ENCODE assay signal across 1 cellular context in genomic region chr5:131170540-131171275, GRCh38.
TF ChIP-seq lines count a peak whose summit lies in the region.

LYRM7 (plus strand) TSS chr5:131170944; CDS start chr5:131171021, 77 bp downstream.

TF ChIP-seq in HepG2, 621 proteins besides CTCF, POLR2A, EP300 and RAD21 (continued from another document and continues in another):
- TF ChIP-seq ZBTB25 (CRISPR knock-in tag; IDR thresholded peaks at IDR 0.05) (no peak), KDM3A (CRISPR knock-in tag; IDR thresholded peaks at IDR 0.05; ENCODE audit: low read depth) (no peak), CREB1 (IDR thresholded peaks at IDR 0.05) (peak; percentile 88), CREB1 (CRISPR knock-in tag; IDR thresholded peaks at IDR 0.05) (peak; percentile 95), TEAD3 (CRISPR knock-in tag; optimal IDR thresholded peaks at IDR 0.05; ENCODE audit: borderline replicate concordance) (peak; percentile 19), RELA (CRISPR knock-in tag; IDR thresholded peaks at IDR 0.05) (no peak), CEBPB (IDR thresholded peaks at IDR 0.05; ENCODE audit: borderline replicate concordance, low read depth, low read length) (no peak; the same call in 1 of the 2 replicates), RCOR2 (CRISPR knock-in tag; IDR thresholded peaks at IDR 0.05) (no peak), AFF4 (CRISPR knock-in tag; IDR thresholded peaks at IDR 0.05) (no peak), ZNF343 (CRISPR knock-in tag; IDR thresholded peaks at IDR 0.05) (0 out of 2 replicates have a peak, but pooled peaks have one; percentile 15), ZNF75D (CRISPR knock-in tag; IDR thresholded peaks at IDR 0.05; ENCODE audit: borderline replicate concordance) (no peak), IRF2 (CRISPR knock-in tag; IDR thresholded peaks at IDR 0.05) (peak; percentile 83), ZNF746 (CRISPR knock-in tag; IDR thresholded peaks at IDR 0.05) (no peak), SP4 (CRISPR knock-in tag; IDR thresholded peaks at IDR 0.05) (peak; percentile 88), RAD51 (IDR thresholded peaks at IDR 0.05; ENCODE audit: borderline replicate concordance) (no peak), ATM (IDR thresholded peaks at IDR 0.05; ENCODE audit: borderline replicate concordance) (no peak), AGO2 (optimal IDR thresholded peaks at IDR 0.05; ENCODE audit: low read depth, low read length) (no peak), FOXJ3 (CRISPR knock-in tag; IDR thresholded peaks at IDR 0.05; ENCODE audit: borderline replicate concordance) (no peak), ZHX2 (IDR thresholded peaks at IDR 0.05; ENCODE audit: low read depth) (peak; percentile 66; the same call in 1 of the 2 replicates), ZHX2 (CRISPR knock-in tag; IDR thresholded peaks at IDR 0.05; ENCODE audit: borderline replicate concordance) (no peak), RFXAP (CRISPR knock-in tag; IDR thresholded peaks at IDR 0.05; ENCODE audit: borderline replicate concordance) (peak; percentile 64; the same call in 1 of the 2 replicates), NCOA1 (CRISPR knock-in tag; IDR thresholded peaks at IDR 0.05) (no peak), ZFX (CRISPR knock-in tag; IDR thresholded peaks at IDR 0.05; ENCODE audit: low read depth) (peak; percentile 40; the same call in 1 of the 2 replicates), MBNL3 (CRISPR knock-in tag; conservative IDR thresholded peaks at IDR 0.05) (no peak), ZNF30 (CRISPR knock-in tag; IDR thresholded peaks at IDR 0.05) (no peak), JUND (CRISPR knock-in tag; IDR thresholded peaks at IDR 0.05) (no peak)
- TF ChIP-seq, protein P1, sequence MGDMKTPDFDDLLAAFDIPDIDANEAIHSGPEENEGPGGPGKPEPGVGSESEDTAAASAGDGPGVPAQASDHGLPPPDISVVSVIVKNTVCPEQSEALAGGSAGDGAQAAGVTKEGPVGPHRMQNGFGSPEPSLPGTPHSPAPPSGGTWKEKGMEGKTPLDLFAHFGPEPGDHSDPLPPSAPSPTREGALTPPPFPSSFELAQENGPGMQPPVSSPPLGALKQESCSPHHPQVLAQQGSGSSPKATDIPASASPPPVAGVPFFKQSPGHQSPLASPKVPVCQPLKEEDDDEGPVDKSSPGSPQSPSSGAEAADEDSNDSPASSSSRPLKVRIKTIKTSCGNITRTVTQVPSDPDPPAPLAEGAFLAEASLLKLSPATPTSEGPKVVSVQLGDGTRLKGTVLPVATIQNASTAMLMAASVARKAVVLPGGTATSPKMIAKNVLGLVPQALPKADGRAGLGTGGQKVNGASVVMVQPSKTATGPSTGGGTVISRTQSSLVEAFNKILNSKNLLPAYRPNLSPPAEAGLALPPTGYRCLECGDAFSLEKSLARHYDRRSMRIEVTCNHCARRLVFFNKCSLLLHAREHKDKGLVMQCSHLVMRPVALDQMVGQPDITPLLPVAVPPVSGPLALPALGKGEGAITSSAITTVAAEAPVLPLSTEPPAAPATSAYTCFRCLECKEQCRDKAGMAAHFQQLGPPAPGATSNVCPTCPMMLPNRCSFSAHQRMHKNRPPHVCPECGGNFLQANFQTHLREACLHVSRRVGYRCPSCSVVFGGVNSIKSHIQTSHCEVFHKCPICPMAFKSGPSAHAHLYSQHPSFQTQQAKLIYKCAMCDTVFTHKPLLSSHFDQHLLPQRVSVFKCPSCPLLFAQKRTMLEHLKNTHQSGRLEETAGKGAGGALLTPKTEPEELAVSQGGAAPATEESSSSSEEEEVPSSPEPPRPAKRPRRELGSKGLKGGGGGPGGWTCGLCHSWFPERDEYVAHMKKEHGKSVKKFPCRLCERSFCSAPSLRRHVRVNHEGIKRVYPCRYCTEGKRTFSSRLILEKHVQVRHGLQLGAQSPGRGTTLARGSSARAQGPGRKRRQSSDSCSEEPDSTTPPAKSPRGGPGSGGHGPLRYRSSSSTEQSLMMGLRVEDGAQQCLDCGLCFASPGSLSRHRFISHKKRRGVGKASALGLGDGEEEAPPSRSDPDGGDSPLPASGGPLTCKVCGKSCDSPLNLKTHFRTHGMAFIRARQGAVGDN (CRISPR knock-in tag; IDR thresholded peaks at IDR 0.05), result peak; percentile 78
- TF ChIP-seq, protein P2, sequence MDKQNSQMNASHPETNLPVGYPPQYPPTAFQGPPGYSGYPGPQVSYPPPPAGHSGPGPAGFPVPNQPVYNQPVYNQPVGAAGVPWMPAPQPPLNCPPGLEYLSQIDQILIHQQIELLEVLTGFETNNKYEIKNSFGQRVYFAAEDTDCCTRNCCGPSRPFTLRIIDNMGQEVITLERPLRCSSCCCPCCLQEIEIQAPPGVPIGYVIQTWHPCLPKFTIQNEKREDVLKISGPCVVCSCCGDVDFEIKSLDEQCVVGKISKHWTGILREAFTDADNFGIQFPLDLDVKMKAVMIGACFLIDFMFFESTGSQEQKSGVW (CRISPR knock-in tag; IDR thresholded peaks at IDR 0.05; ENCODE audit: borderline replicate concordance), result no peak
- TF ChIP-seq, protein P3, sequence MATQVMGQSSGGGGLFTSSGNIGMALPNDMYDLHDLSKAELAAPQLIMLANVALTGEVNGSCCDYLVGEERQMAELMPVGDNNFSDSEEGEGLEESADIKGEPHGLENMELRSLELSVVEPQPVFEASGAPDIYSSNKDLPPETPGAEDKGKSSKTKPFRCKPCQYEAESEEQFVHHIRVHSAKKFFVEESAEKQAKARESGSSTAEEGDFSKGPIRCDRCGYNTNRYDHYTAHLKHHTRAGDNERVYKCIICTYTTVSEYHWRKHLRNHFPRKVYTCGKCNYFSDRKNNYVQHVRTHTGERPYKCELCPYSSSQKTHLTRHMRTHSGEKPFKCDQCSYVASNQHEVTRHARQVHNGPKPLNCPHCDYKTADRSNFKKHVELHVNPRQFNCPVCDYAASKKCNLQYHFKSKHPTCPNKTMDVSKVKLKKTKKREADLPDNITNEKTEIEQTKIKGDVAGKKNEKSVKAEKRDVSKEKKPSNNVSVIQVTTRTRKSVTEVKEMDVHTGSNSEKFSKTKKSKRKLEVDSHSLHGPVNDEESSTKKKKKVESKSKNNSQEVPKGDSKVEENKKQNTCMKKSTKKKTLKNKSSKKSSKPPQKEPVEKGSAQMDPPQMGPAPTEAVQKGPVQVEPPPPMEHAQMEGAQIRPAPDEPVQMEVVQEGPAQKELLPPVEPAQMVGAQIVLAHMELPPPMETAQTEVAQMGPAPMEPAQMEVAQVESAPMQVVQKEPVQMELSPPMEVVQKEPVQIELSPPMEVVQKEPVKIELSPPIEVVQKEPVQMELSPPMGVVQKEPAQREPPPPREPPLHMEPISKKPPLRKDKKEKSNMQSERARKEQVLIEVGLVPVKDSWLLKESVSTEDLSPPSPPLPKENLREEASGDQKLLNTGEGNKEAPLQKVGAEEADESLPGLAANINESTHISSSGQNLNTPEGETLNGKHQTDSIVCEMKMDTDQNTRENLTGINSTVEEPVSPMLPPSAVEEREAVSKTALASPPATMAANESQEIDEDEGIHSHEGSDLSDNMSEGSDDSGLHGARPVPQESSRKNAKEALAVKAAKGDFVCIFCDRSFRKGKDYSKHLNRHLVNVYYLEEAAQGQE (IDR thresholded peaks at IDR 0.05; ENCODE audit: borderline replicate concordance in 1 of 2, low read depth in 1 of 2, low read length in 2 of 2), result peak in 1 of 2 experiments; percentile 55; a peak in 1 of 4 replicates
- TF ChIP-seq, protein P4, sequence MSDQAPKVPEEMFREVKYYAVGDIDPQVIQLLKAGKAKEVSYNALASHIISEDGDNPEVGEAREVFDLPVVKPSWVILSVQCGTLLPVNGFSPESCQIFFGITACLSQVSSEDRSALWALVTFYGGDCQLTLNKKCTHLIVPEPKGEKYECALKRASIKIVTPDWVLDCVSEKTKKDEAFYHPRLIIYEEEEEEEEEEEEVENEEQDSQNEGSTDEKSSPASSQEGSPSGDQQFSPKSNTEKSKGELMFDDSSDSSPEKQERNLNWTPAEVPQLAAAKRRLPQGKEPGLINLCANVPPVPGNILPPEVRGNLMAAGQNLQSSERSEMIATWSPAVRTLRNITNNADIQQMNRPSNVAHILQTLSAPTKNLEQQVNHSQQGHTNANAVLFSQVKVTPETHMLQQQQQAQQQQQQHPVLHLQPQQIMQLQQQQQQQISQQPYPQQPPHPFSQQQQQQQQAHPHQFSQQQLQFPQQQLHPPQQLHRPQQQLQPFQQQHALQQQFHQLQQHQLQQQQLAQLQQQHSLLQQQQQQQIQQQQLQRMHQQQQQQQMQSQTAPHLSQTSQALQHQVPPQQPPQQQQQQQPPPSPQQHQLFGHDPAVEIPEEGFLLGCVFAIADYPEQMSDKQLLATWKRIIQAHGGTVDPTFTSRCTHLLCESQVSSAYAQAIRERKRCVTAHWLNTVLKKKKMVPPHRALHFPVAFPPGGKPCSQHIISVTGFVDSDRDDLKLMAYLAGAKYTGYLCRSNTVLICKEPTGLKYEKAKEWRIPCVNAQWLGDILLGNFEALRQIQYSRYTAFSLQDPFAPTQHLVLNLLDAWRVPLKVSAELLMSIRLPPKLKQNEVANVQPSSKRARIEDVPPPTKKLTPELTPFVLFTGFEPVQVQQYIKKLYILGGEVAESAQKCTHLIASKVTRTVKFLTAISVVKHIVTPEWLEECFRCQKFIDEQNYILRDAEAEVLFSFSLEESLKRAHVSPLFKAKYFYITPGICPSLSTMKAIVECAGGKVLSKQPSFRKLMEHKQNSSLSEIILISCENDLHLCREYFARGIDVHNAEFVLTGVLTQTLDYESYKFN (CRISPR knock-in tag; conservative IDR thresholded peaks at IDR 0.05), result 0 out of 2 replicates have a peak, but pooled peaks have one; percentile 24
